9 cellular contexts compared by ENCODE assay signal in the genomic region with DNA sequence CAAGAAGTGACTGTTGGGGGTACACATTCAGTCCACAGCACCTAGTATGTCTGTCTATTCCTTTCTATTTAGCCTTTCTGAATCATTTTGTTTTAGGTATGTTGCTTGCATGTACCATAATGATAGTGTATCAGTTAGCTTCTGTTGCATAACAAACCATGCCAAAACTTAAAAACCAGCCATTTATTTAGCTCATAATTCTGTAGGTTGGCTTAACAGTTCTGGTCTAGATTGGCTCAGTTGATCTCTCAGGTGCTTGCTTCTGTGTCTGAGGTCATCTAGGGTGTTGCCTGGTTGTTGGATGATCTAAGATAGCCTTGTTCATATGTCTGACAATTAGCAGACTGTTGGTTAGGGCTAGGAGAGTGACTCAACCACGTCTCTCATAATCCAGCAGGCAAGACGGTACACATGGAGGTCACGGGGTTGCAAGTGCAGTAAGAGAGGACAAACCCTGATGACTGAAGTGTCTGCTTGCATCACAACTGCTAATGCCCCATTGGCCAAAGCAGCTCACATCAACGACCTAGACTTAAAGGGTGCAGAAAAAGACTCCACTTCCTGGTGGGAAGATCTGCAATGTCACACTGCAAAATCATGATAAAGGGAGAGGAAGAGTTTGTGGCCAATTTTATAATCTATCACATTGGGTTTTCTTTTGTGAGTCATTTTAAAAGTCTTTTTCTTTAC. TPM values are rescaled to one million over a fixed set of nuclear protein-coding genes. Genes with fewer than 3 reads are reported as not detected.
DNase-seq lines count a peak whose midpoint lies in the region; ATAC-seq and FAIRE-seq lines count a peak whose summit lies in the region.
"Had no signal": no experiment of that assay in that cellular context is flagged by ENCODE, and none has a peak within 500 bp of the region (broad histone marks: within the 10 kb centered on the region; RNA-seq: fewer than 3 reads in every experiment).

No MANE protein-coding gene starts in this region.

- DNase-seq in activated naive CD4-positive, alpha-beta T cell treated with anti-CD3 and anti-CD28 coated beads for 36 hours: peak; percentile 31
- no peak for DNase-seq in activated naive CD4-positive, alpha-beta T cell (lab: John Stamatoyannopoulos, UW)
- DNase-seq in NOMO-1 treated with DMSO at 0.1 percent for 48 hours (lab: John Stamatoyannopoulos, UW; ENCODE audit: unreplicated experiment) (peak; percentile 98), SW480 (ENCODE audit: low spot score) (no peak), NCI-H1417 (lab: John Stamatoyannopoulos, UW) (no peak), MG63 (no peak)
- DNase-seq in stimulated activated naive CD8-positive, alpha-beta T cell treated with anti-CD3 and anti-CD28 coated beads, Interleukin-15, Interleukin-2, amounts not matched to agents 100 U/mL and 50 U/mL, for 24 hours: no peak

- H3K4me3 Mint-ChIP-seq in activated naive CD4-positive, alpha-beta T cell treated with anti-CD3 and anti-CD28 coated beads for 36 hours: no peak overlapping the region
- H3K4me3 Mint-ChIP-seq: neural crest cell had no signal

- peak; percentile 38 for FAIRE-seq in colon (lab: Jason Lieb, UNC)

- no peaks in the 10 kb centered on the region for H3K27me3 ChIP-seq in MG63

- H3K9me3 ChIP-seq in MG63: no peaks in the 10 kb centered on the region

- CTCF ChIA-PET in activated naive CD4-positive, alpha-beta T cell treated with anti-CD3 and anti-CD28 coated beads for 36 hours (lab: Charles Lee): interaction anchor here (1.1 to 1.6 kb wide), 2 partner anchors 74 to 155 kb away, joined by 3 to 6 read pairs; a partner anchor contains a TSS

- H3K9me3 Mint-ChIP-seq in activated naive CD4-positive, alpha-beta T cell treated with anti-CD3 and anti-CD28 coated beads for 36 hours: no peaks in the 10 kb centered on the region
- H3K9me3 Mint-ChIP-seq: neural crest cell had no signal

- H3K4me1 Mint-ChIP-seq in activated naive CD4-positive, alpha-beta T cell treated with anti-CD3 and anti-CD28 coated beads for 36 hours (ENCODE audit: low read depth): peaks cover 20% of the 10 kb centered on the region

- no peak overlapping the region for H3K4me3 ChIP-seq in MG63

- intact Hi-C loops in activated naive CD4-positive, alpha-beta T cell treated with anti-CD3 and anti-CD28 coated beads for 36 hours (cut with micrococcal nuclease): loop anchor here (10.0 kb wide), 1 partner anchor 1107 kb away; a partner anchor contains a TSS

- no peaks in the 10 kb centered on the region for H3K27me3 Mint-ChIP-seq in activated naive CD4-positive, alpha-beta T cell treated with anti-CD3 and anti-CD28 coated beads for 36 hours (ENCODE audit: low read depth)

- peak; percentile 70 for ATAC-seq in stimulated activated naive CD8-positive, alpha-beta T cell treated with anti-CD3 and anti-CD28 coated beads, Interleukin-15, Interleukin-2, amounts not matched to agents 100 U/mL and 50 U/mL, for 24 hours

- H3K27ac Mint-ChIP-seq in activated naive CD4-positive, alpha-beta T cell treated with anti-CD3 and anti-CD28 coated beads for 36 hours: no peak overlapping the region

- H3K36me3 ChIP-seq in MG63: no peaks in the 10 kb centered on the region

- H3K36me3 Mint-ChIP-seq in activated naive CD4-positive, alpha-beta T cell treated with anti-CD3 and anti-CD28 coated beads for 36 hours (ENCODE audit: low read depth): no peaks in the 10 kb centered on the region

RNA-seq across cellular contexts. Expression of a gene that starts 6.8 kb away (rescaled TPM):
- 100 to 1,000 TPM; 126 to 127 TPM for total RNA-seq in activated naive CD4-positive, alpha-beta T cell treated with anti-CD3 and anti-CD28 coated beads for 36 hours
- total RNA-seq in MG63 (2014; rRNA removed; shearing (Covaris generic); ENCODE audit: low replicate concordance): 30.3 and 40.1 TPM in 2 replicates

Comparison
In these comparisons a context has a peak if more than half of its experiments do, and no peak if none do; other contexts are left out.
1. DNase-seq: peak in activated naive CD4-positive, alpha-beta T cell treated with anti-CD3 and anti-CD28 coated beads for 36 hours (single experiment) and NOMO-1 treated with DMSO at 0.1 percent for 48 hours (single experiment); none in activated naive CD4-positive, alpha-beta T cell (0 of 4), stimulated activated naive CD8-positive, alpha-beta T cell treated with anti-CD3 and anti-CD28 coated beads, Interleukin-15, Interleukin-2, amounts not matched to agents 100 U/mL and 50 U/mL, for 24 hours (single experiment), SW480 (single experiment), NCI-H1417 (0 of 3) and MG63 (single experiment).